Comparison of ENCODE assay signal across 1 cellular context in genomic region chr19:42216653-42217521, GRCh38.
A peak's percentile ranks its signal among the peaks of the same experiment; 100 is the strongest.
TF ChIP-seq lines count a peak whose summit lies in the region.

No MANE protein-coding gene starts in this region.

TF ChIP-seq in K562, 482 proteins besides CTCF, POLR2A, EP300 and RAD21 (continued from another document and continues in another):
- no peak for TF ChIP-seq CHD7 (IDR thresholded peaks at IDR 0.05; ENCODE audit: low read depth, low read length)
- no peak for TF ChIP-seq ZNF217 (CRISPR knock-in tag; IDR thresholded peaks at IDR 0.05)
- no peak for TF ChIP-seq ZNF133 (CRISPR knock-in tag; IDR thresholded peaks at IDR 0.05)
- TF ChIP-seq ZNF398 (CRISPR knock-in tag; IDR thresholded peaks at IDR 0.05): no peak
- TF ChIP-seq CBX5 (IDR thresholded peaks at IDR 0.05; ENCODE audit: borderline replicate concordance, low read depth): no peak
- no peak for TF ChIP-seq FOXA1 (IDR thresholded peaks at IDR 0.05; ENCODE audit: borderline replicate concordance)
- TF ChIP-seq ZNF507 (tag; conservative IDR thresholded peaks at IDR 0.05): no peak
- no peak for TF ChIP-seq SMARCB1 (IDR thresholded peaks at IDR 0.05; ENCODE audit: insufficient read length, low read depth)
- TF ChIP-seq PTBP1 (IDR thresholded peaks at IDR 0.05; ENCODE audit: low read depth, low read length): no peak
- TF ChIP-seq ZNF668 (CRISPR knock-in tag; IDR thresholded peaks at IDR 0.05): no peak
- TF ChIP-seq PYGO2 (tag; IDR thresholded peaks at IDR 0.05): no peak
- TF ChIP-seq MTF1 (CRISPR knock-in tag; IDR thresholded peaks at IDR 0.05; ENCODE audit: borderline replicate concordance): no peak
- no peak for TF ChIP-seq ZNF121 (CRISPR knock-in tag; conservative IDR thresholded peaks at IDR 0.05)
- peak; percentile 32; the same call in 1 of the 2 replicates for TF ChIP-seq MAX (CRISPR knock-in tag; IDR thresholded peaks at IDR 0.05)
- TF ChIP-seq ZNF282 (CRISPR knock-in tag; IDR thresholded peaks at IDR 0.05): no peak
- peak; percentile 39; the same call in 1 of the 2 replicates for TF ChIP-seq NFIC (IDR thresholded peaks at IDR 0.05)
- TF ChIP-seq MCM2 (IDR thresholded peaks at IDR 0.05; ENCODE audit: low read depth): no peak
- no peak for TF ChIP-seq ZNF134 (CRISPR knock-in tag; conservative IDR thresholded peaks at IDR 0.05)
- TF ChIP-seq VEZF1 (CRISPR knock-in tag; IDR thresholded peaks at IDR 0.05): no peak
- no peak for TF ChIP-seq ZNF445 (CRISPR knock-in tag; IDR thresholded peaks at IDR 0.05; ENCODE audit: low read depth)
- TF ChIP-seq TFE3 (CRISPR knock-in tag; IDR thresholded peaks at IDR 0.05): no peak
- TF ChIP-seq SAFB2 (IDR thresholded peaks at IDR 0.05; ENCODE audit: borderline replicate concordance, low read depth, low read length, severe bottlenecking): no peak
- no peak for TF ChIP-seq BRF2 (IDR thresholded peaks at IDR 0.05; ENCODE audit: borderline replicate concordance, insufficient read depth, insufficient read length)
- no peak for TF ChIP-seq ASH1L (IDR thresholded peaks at IDR 0.05; ENCODE audit: borderline replicate concordance, low read depth, partially characterized antibody)
- TF ChIP-seq RREB1 (CRISPR knock-in tag; IDR thresholded peaks at IDR 0.05): no peak
- no peak for TF ChIP-seq RUNX1 (IDR thresholded peaks at IDR 0.05; ENCODE audit: low read depth)
- no peak for TF ChIP-seq BHLHE40 (IDR thresholded peaks at IDR 0.05; ENCODE audit: low read length)
- TF ChIP-seq KHSRP (IDR thresholded peaks at IDR 0.05): no peak
- no peak for TF ChIP-seq ZNF696 (CRISPR knock-in tag; conservative IDR thresholded peaks at IDR 0.05)
- peak; percentile 45 for TF ChIP-seq CCNT2 (IDR thresholded peaks at IDR 0.05; ENCODE audit: borderline replicate concordance, extremely low read depth, insufficient read length, low read depth, low read length)
- peak; percentile 74; the same call in 1 of the 2 replicates for TF ChIP-seq PHTF2 (CRISPR knock-in tag; IDR thresholded peaks at IDR 0.05)
- TF ChIP-seq PHB (CRISPR knock-in tag; IDR thresholded peaks at IDR 0.05): peak; percentile 88; the same call in 1 of the 2 replicates
- TF ChIP-seq STAT5B (CRISPR knock-in tag; IDR thresholded peaks at IDR 0.05): no peak
- no peak for TF ChIP-seq E2F5 (CRISPR knock-in tag; IDR thresholded peaks at IDR 0.05)
- no peak for TF ChIP-seq SMAD2 (IDR thresholded peaks at IDR 0.05; ENCODE audit: low read depth, low read length)
- TF ChIP-seq KLF13 (tag; IDR thresholded peaks at IDR 0.05; ENCODE audit: borderline replicate concordance, low read depth): no peak
